In the genomic region with DNA sequence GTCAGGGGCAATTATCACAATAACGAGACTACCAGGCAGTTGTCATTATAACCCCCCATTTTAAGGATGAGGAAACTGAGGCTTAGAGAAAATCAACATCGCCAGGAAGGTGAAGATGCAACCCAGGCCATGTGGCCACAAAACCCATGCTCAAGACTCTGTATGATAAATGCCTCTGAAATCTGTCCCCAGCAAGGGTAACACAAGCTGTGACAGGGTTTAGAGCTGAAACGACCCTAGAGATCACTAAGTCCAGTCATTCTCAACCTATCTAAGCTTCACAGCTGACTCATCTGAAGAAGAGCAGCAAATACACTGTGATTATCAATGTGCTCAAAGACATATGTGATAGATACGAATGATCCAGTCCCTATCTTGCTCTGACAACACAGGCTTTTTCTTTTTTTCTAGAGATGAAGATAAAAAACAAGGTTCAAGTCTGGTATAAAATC, we compare ENCODE assay signal across 12 cellular contexts. TPM values are rescaled to one million over a fixed set of nuclear protein-coding genes. Genes with fewer than 3 reads are reported as not detected.
A peak's percentile ranks its signal among the peaks of the same experiment; 100 is the strongest.
DNase-seq lines count a peak whose midpoint lies in the region; ATAC-seq and TF ChIP-seq lines count a peak whose summit lies in the region.
"Had no signal": no experiment of that assay in that cellular context is flagged by ENCODE, and none has a peak within 500 bp of the region (broad histone marks: within the 10 kb centered on the region; RNA-seq: fewer than 3 reads in every experiment).

No MANE protein-coding gene starts in this region.

- no peak for TF ChIP-seq CTCF in parathyroid adenoma (IDR thresholded peaks at IDR 0.05)

- H3K79me2 ChIP-seq in parathyroid adenoma, result peaks cover 21% of the 10 kb centered on the region

- no peak for DNase-seq in activated CD4-positive, alpha-beta T cell treated with anti-CD3 and anti-CD28 coated beads for 36 hours
- DNase-seq in activated CD4-positive, alpha-beta T cell treated with anti-CD3 and anti-CD28 coated beads for 4 hours, result no peak
- DNase-seq in NCI-H1694 (lab: John Stamatoyannopoulos, UW) (no peak), NCI-H510A (lab: John Stamatoyannopoulos, UW) (no peak)
- DNase-seq in naive thymus-derived CD8-positive, alpha-beta T cell, result no peak
- DNase-seq: activated CD4-positive, alpha-beta T cell treated with anti-CD3 and anti-CD28 coated beads, Interleukin-2, amount 50 U/mL, for 1 hour; DND-41 had no signal

- H3K27ac ChIP-seq in parathyroid adenoma, result peak overlapping the region; percentile 85
- H3K27ac ChIP-seq: SJSA1 had no signal

- peaks cover 17% of the 10 kb centered on the region for H3K4me1 Mint-ChIP-seq in activated CD4-positive, alpha-beta T cell treated with anti-CD3 and anti-CD28 coated beads for 36 hours
- H3K4me1 Mint-ChIP-seq in naive thymus-derived CD8-positive, alpha-beta T cell, result peaks cover 4 to 11% (median 5%) of the 10 kb centered on the region in 4 donors

- no peak overlapping the region for H3K4me3 Mint-ChIP-seq in activated CD4-positive, alpha-beta T cell treated with anti-CD3 and anti-CD28 coated beads for 36 hours
- no peak overlapping the region for H3K4me3 Mint-ChIP-seq in naive thymus-derived CD8-positive, alpha-beta T cell
- H3K4me3 Mint-ChIP-seq: IgD-negative memory B cell had no signal

- H2AFZ ChIP-seq in parathyroid adenoma, result no peak overlapping the region

- H3K27ac Mint-ChIP-seq in activated CD4-positive, alpha-beta T cell treated with anti-CD3 and anti-CD28 coated beads for 36 hours, result no peak overlapping the region
- H3K27ac Mint-ChIP-seq in naive thymus-derived CD8-positive, alpha-beta T cell, result no peak overlapping the region
- H3K27ac Mint-ChIP-seq: IgD-negative memory B cell had no signal

- peak; percentile 88 for ATAC-seq in activated CD4-positive, alpha-beta T cell treated with anti-CD3 and anti-CD28 coated beads for 36 hours
- ATAC-seq in GM21786 (IDR thresholded peaks at IDR 0.05; ENCODE audit: unreplicated experiment) (peak; percentile 65), HG03342 (IDR thresholded peaks at IDR 0.05; ENCODE audit: unreplicated experiment) (peak; percentile 55)
- no peak for ATAC-seq in naive thymus-derived CD8-positive, alpha-beta T cell

- no peaks in the 10 kb centered on the region for H3K27me3 Mint-ChIP-seq in activated CD4-positive, alpha-beta T cell treated with anti-CD3 and anti-CD28 coated beads for 36 hours
- peaks cover 0 to 1% (median 0%) of the 10 kb centered on the region in 5 donors for H3K27me3 Mint-ChIP-seq in naive thymus-derived CD8-positive, alpha-beta T cell
- H3K27me3 Mint-ChIP-seq: IgD-negative memory B cell had no signal

- POLR2A ChIA-PET in activated CD4-positive, alpha-beta T cell treated with anti-CD3 and anti-CD28 coated beads for 36 hours (lab: Charles Lee), result no interaction called here
- POLR2A ChIA-PET in naive thymus-derived CD8-positive, alpha-beta T cell (lab: Charles Lee), result no interaction called here

- intact Hi-C loops in activated CD4-positive, alpha-beta T cell treated with anti-CD3 and anti-CD28 coated beads for 36 hours (cut with DNase I, micrococcal nuclease), result no loop called here

- H3K9me3 Mint-ChIP-seq in activated CD4-positive, alpha-beta T cell treated with anti-CD3 and anti-CD28 coated beads for 36 hours (ENCODE audit: low read depth), result no peaks in the 10 kb centered on the region
- no peaks in the 10 kb centered on the region for H3K9me3 Mint-ChIP-seq in naive thymus-derived CD8-positive, alpha-beta T cell
- H3K9me3 Mint-ChIP-seq: IgD-negative memory B cell had no signal

- H3K36me3 ChIP-seq in parathyroid adenoma (ENCODE audit: control insufficient read depth, insufficient read depth, low read length), result no peaks in the 10 kb centered on the region
- H3K36me3 ChIP-seq: SJSA1 had no signal

- CTCF ChIA-PET in activated CD4-positive, alpha-beta T cell treated with anti-CD3 and anti-CD28 coated beads for 36 hours (lab: Charles Lee), result interaction anchor here (0.9 to 1.3 kb wide), 4 partner anchors 9 to 65 kb away, joined by 3 to 4 read pairs (median 3); no protein-coding TSS in a partner anchor

- no peaks in the 10 kb centered on the region for H3K27me3 ChIP-seq in parathyroid adenoma (ENCODE audit: control insufficient read depth, insufficient read depth, low read length)
- H3K27me3 ChIP-seq: SJSA1 had no signal

- no peak overlapping the region for H3K4me2 ChIP-seq in parathyroid adenoma (ENCODE audit: low read length)

- peaks cover 46% of the 10 kb centered on the region for H3K4me1 ChIP-seq in parathyroid adenoma

- no peaks in the 10 kb centered on the region for H3K36me3 Mint-ChIP-seq in activated CD4-positive, alpha-beta T cell treated with anti-CD3 and anti-CD28 coated beads for 36 hours (ENCODE audit: low read depth)
- no peaks in the 10 kb centered on the region for H3K36me3 Mint-ChIP-seq in naive thymus-derived CD8-positive, alpha-beta T cell

- no peak overlapping the region for H3K9ac ChIP-seq in parathyroid adenoma

- no peaks in the 10 kb centered on the region for H3K9me3 ChIP-seq in parathyroid adenoma (ENCODE audit: control insufficient read depth, low read length)
- H3K9me3 ChIP-seq: SJSA1 had no signal

- H3K4me3 ChIP-seq in parathyroid adenoma (ENCODE audit: low read depth, low read length), result no peak overlapping the region
- H3K4me3 ChIP-seq: SJSA1 had no signal

RNA-seq across cellular contexts. Expression of gene ARHGAP18, which starts 47.0 kb away (rescaled TPM):
- 1 to 10 TPM; 5.2 to 6.8 TPM for total RNA-seq in activated CD4-positive, alpha-beta T cell treated with anti-CD3 and anti-CD28 coated beads for 36 hours
- 1 to 10 TPM; 1.4 to 2.3 TPM for total RNA-seq in naive thymus-derived CD8-positive, alpha-beta T cell
- 1 to 10 TPM in 1 of 3 donors, under 1 TPM in 2; 0.64 to 2.4 (median 0.73) TPM for polyA plus RNA-seq in naive thymus-derived CD8-positive, alpha-beta T cell

Comparison
In these comparisons a context has a peak if more than half of its experiments do, and no peak if none do; other contexts are left out.
1. ATAC-seq: peak in activated CD4-positive, alpha-beta T cell treated with anti-CD3 and anti-CD28 coated beads for 36 hours (single experiment), GM21786 (single experiment) and HG03342 (single experiment); none in naive thymus-derived CD8-positive, alpha-beta T cell (0 of 2).